10 cellular contexts compared by ENCODE assay signal in the genomic region with DNA sequence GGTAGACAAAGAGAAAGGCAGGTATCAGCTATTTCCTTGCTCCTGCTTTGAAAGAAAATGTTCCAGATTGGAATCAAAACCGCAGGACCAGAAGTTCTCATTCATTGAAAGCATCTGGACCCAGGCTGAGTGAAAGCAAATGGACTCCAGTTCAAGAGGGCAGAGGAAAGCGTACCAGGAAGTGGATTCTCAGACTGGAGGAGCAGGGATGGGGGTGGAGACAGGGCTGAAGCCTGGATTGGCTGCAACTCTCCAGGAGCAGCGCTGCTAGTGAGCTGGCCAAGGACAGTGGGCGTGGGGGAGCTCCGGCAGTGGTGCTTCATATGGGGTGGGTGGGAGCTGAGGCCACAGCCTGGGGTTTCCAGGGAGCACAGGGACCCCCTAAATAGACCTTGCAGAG.
A peak's percentile ranks its signal among the peaks of the same experiment; 100 is the strongest.
DNase-seq lines count a peak whose midpoint lies in the region; ATAC-seq, FAIRE-seq and TF ChIP-seq lines count a peak whose summit lies in the region.
"Had no signal": no experiment of that assay in that cellular context is flagged by ENCODE, and none has a peak within 500 bp of the region (broad histone marks: within the 10 kb centered on the region; RNA-seq: fewer than 3 reads in every experiment).

No MANE protein-coding gene starts in this region.

- peak; percentile 6 for DNase-seq in PC-3
- peak in 1 of 3 donors; percentile 56 for DNase-seq in right cardiac atrium
- peak; percentile 98 for DNase-seq in small intestine
- DNase-seq in stimulated activated naive CD4-positive, alpha-beta T cell (lab: John Stamatoyannopoulos, UW), result no peak
- DNase-seq in COLO829 (ENCODE audit: low spot score), result no peak
- no peak for DNase-seq in activated T-helper 2 cell treated with anti-CD3 and anti-CD28 coated beads, Interferon-gamma antibody, Interleukin-2, Interleukin-4, amounts not matched to agents 10 μg/mL and 5 μg/mL and 100 μg/mL, durations not matched to agents 14 hours and 24 hours and 36 hours (ENCODE audit: low spot score)
- DNase-seq: activated CD8-positive, alpha-beta T cell treated with anti-CD3 and anti-CD28 coated beads, Interleukin-2, amount 10 ng/mL, durations not matched to agents 7 days and 5 days had no signal

- no peaks in the 10 kb centered on the region for H3K79me2 ChIP-seq in PC-3 (ENCODE audit: low read length)

- BruUV-seq in PC-3 (replicated peaks; lab: Mats Ljungman, UMichigan), result no TSS peak

- H3K4me3 ChIP-seq in HEK293 (ENCODE audit: low read depth, low read length) (no peak overlapping the region), PC-3 (ENCODE audit: low read length) (no peak overlapping the region), right cardiac atrium (ENCODE audit: low read length) (no peak overlapping the region), small intestine (ENCODE audit: low read depth in 1 of 2, low read length in 2 of 2) (no peak overlapping the region)

- H3K36me3 Mint-ChIP-seq in activated T-helper 2 cell treated with anti-CD3 and anti-CD28 coated beads, Interferon-gamma antibody, Interleukin-2, Interleukin-4, amounts not matched to agents 10 μg/mL and 5 μg/mL and 100 μg/mL, durations not matched to agents 14 hours and 24 hours and 36 hours (ENCODE audit: low read depth), result no peaks in the 10 kb centered on the region

- H3K9me2 ChIP-seq in PC-3 (replicated peaks; ENCODE audit: low read length), result no peaks in the 10 kb centered on the region

- peak overlapping the region; percentile 41; the same call in 1 of the 2 replicates for H2AFZ ChIP-seq in PC-3 (ENCODE audit: low read length)

- H4K20me1 ChIP-seq in PC-3 (ENCODE audit: low read length), result no peaks in the 10 kb centered on the region

- H3K4me1 Mint-ChIP-seq in activated T-helper 2 cell treated with anti-CD3 and anti-CD28 coated beads, Interferon-gamma antibody, Interleukin-2, Interleukin-4, amounts not matched to agents 10 μg/mL and 5 μg/mL and 100 μg/mL, durations not matched to agents 14 hours and 24 hours and 36 hours (ENCODE audit: low read depth), result peaks cover 3% of the 10 kb centered on the region
- H3K4me1 Mint-ChIP-seq: central memory CD8-positive, alpha-beta T cell had no signal

- POLR2A ChIA-PET in HEK293 (lab: Yijun Ruan, JAX), result no interaction called here
- POLR2A ChIA-PET in PC-3 (lab: Charles Lee; ENCODE audit: unreplicated experiment), result no interaction called here

- H3K9me3 Mint-ChIP-seq in activated T-helper 2 cell treated with anti-CD3 and anti-CD28 coated beads, Interferon-gamma antibody, Interleukin-2, Interleukin-4, amounts not matched to agents 10 μg/mL and 5 μg/mL and 100 μg/mL, durations not matched to agents 14 hours and 24 hours and 36 hours, result no peaks in the 10 kb centered on the region
- H3K9me3 Mint-ChIP-seq: central memory CD8-positive, alpha-beta T cell had no signal

- no peak overlapping the region for H3K27ac ChIP-seq in HEK293 (ENCODE audit: extremely low read depth, low read depth, low read length)
- no peak overlapping the region for H3K27ac ChIP-seq in PC-3 (ENCODE audit: low read length)
- H3K27ac ChIP-seq in right cardiac atrium (ENCODE audit: low read length), result no peak overlapping the region
- peak overlapping the region; percentile 77 to 92 for H3K27ac ChIP-seq in small intestine (ENCODE audit: low read depth in 1 of 2, low read length in 1 of 2)

- no peak for FAIRE-seq in small intestine (lab: Jason Lieb, UNC)
- FAIRE-seq: keratinocyte had no signal

- ATAC-seq in PC-3 (peak; percentile 37), right cardiac atrium (peak; percentile 49 to 69)
- ATAC-seq: activated CD8-positive, alpha-beta T cell treated with anti-CD3 and anti-CD28 coated beads, Interleukin-2, amount 10 ng/mL, durations not matched to agents 7 days and 5 days had no signal

- TF ChIP-seq CTCF in HEK293 (tag by site-specific recombination; IDR thresholded peaks at IDR 0.05) (no peak), PC-3 (conservative IDR thresholded peaks at IDR 0.05; ENCODE audit: low read depth, low read length) (no peak)

- H3K36me3 ChIP-seq in HEK293 (ENCODE audit: control insufficient read depth in 2 of 2, insufficient read depth in 1 of 2, low read length in 2 of 2) (no peaks in the 10 kb centered on the region), PC-3 (ENCODE audit: low read depth, low read length) (no peaks in the 10 kb centered on the region), small intestine (ENCODE audit: control insufficient read depth in 2 of 2, insufficient read depth in 2 of 2, low read length in 2 of 2) (no peaks in the 10 kb centered on the region)

- peaks cover 2% of the 10 kb centered on the region for H3K27me3 Mint-ChIP-seq in activated T-helper 2 cell treated with anti-CD3 and anti-CD28 coated beads, Interferon-gamma antibody, Interleukin-2, Interleukin-4, amounts not matched to agents 10 μg/mL and 5 μg/mL and 100 μg/mL, durations not matched to agents 14 hours and 24 hours and 36 hours (ENCODE audit: low read depth)

- H3K4me1 ChIP-seq in HEK293 (ENCODE audit: control insufficient read depth, insufficient read depth, low read length) (no peaks in the 10 kb centered on the region; the same call in 1 of the 2 replicates), PC-3 (ENCODE audit: insufficient read depth, low read length) (no peaks in the 10 kb centered on the region), right cardiac atrium (ENCODE audit: control insufficient read depth, insufficient read depth, low read length) (peaks cover 2% of the 10 kb centered on the region), small intestine (ENCODE audit: control insufficient read depth in 2 of 2, insufficient read depth in 1 of 2, low read depth in 1 of 2, low read length in 1 of 2) (peaks cover 2 to 3% of the 10 kb centered on the region in 2 donors)

- WGBS in right cardiac atrium, result 34% methylated on average over 5 of the region's 5 CpGs
- 2 to 25% (median 6%) methylated on average over 5 of the region's 5 CpGs for WGBS in small intestine, 3 donors

- no peak overlapping the region for H3K27ac Mint-ChIP-seq in activated T-helper 2 cell treated with anti-CD3 and anti-CD28 coated beads, Interferon-gamma antibody, Interleukin-2, Interleukin-4, amounts not matched to agents 10 μg/mL and 5 μg/mL and 100 μg/mL, durations not matched to agents 14 hours and 24 hours and 36 hours
- H3K27ac Mint-ChIP-seq: activated CD8-positive, alpha-beta T cell treated with anti-CD3 and anti-CD28 coated beads, Interleukin-2, amount 10 ng/mL, durations not matched to agents 7 days and 5 days had no signal

- H3K4me3 Mint-ChIP-seq in activated T-helper 2 cell treated with anti-CD3 and anti-CD28 coated beads, Interferon-gamma antibody, Interleukin-2, Interleukin-4, amounts not matched to agents 10 μg/mL and 5 μg/mL and 100 μg/mL, durations not matched to agents 14 hours and 24 hours and 36 hours (ENCODE audit: low read depth), result no peak overlapping the region
- H3K4me3 Mint-ChIP-seq: activated CD8-positive, alpha-beta T cell treated with anti-CD3 and anti-CD28 coated beads, Interleukin-2, amount 10 ng/mL, durations not matched to agents 7 days and 5 days; central memory CD8-positive, alpha-beta T cell had no signal

- intact Hi-C loops in PC-3 (cut with micrococcal nuclease) (no loop called here), right cardiac atrium (cut with DNase I) (no loop called here)
- intact Hi-C loops in activated T-helper 2 cell treated with anti-CD3 and anti-CD28 coated beads, Interferon-gamma antibody, Interleukin-2, Interleukin-4, amounts not matched to agents 10 μg/mL and 5 μg/mL and 100 μg/mL, durations not matched to agents 14 hours and 24 hours and 36 hours (cut with micrococcal nuclease), result no loop called here

- H3K27me3 ChIP-seq in PC-3 (ENCODE audit: low read length) (peaks cover 62% of the 10 kb centered on the region), right cardiac atrium (ENCODE audit: control insufficient read depth, insufficient read depth) (no peaks in the 10 kb centered on the region), small intestine (ENCODE audit: control insufficient read depth in 2 of 2, insufficient read depth in 2 of 2, low read length in 2 of 2) (no peaks in the 10 kb centered on the region)

- H3K9ac ChIP-seq in PC-3 (ENCODE audit: low read length), result no peak overlapping the region

- CTCF ChIA-PET in HEK293 (lab: Yijun Ruan, JAX), result interaction anchor here (0.7 to 1.0 kb wide), 2 partner anchors 25 to 274 kb away, joined by 3 read pairs; no protein-coding TSS in a partner anchor
- CTCF ChIA-PET in PC-3 (lab: Charles Lee), result no interaction called here

- no peak overlapping the region for H3K4me2 ChIP-seq in PC-3 (ENCODE audit: low read length)

- no peaks in the 10 kb centered on the region for H3F3A ChIP-seq in PC-3 (ENCODE audit: low read length, unreplicated experiment)

- H3K9me3 ChIP-seq in HEK293 (ENCODE audit: control insufficient read depth, insufficient read depth, low read depth, low read length) (no peaks in the 10 kb centered on the region), PC-3 (ENCODE audit: low read length) (no peaks in the 10 kb centered on the region), right cardiac atrium (ENCODE audit: control insufficient read depth, low read length) (no peaks in the 10 kb centered on the region), small intestine (ENCODE audit: control insufficient read depth, low read depth) (no peaks in the 10 kb centered on the region)

TF ChIP-seq in HEK293, 187 proteins besides CTCF, POLR2A, EP300 and RAD21:
- TF ChIP-seq, protein P1, sequence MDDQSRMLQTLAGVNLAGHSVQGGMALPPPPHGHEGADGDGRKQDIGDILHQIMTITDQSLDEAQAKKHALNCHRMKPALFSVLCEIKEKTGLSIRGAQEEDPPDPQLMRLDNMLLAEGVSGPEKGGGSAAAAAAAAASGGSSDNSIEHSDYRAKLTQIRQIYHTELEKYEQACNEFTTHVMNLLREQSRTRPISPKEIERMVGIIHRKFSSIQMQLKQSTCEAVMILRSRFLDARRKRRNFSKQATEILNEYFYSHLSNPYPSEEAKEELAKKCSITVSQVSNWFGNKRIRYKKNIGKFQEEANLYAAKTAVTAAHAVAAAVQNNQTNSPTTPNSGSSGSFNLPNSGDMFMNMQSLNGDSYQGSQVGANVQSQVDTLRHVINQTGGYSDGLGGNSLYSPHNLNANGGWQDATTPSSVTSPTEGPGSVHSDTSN (CRISPR knock-in tag; IDR thresholded peaks at IDR 0.05), result no peak
- TF ChIP-seq ZFHX2 (tag by site-specific recombination; conservative IDR thresholded peaks at IDR 0.05), result 0 out of 2 replicates have a peak, but pooled peaks have one; percentile 20

Comparison
In these comparisons a context has a peak if more than half of its experiments do, and no peak if none do; other contexts are left out.
1. H3K27ac ChIP-seq: peak in small intestine (2 of 2); none in HEK293 (single experiment), PC-3 (single experiment) and right cardiac atrium (single experiment).
2. DNase-seq: peak in PC-3 (single experiment) and small intestine (single experiment); none in stimulated activated naive CD4-positive, alpha-beta T cell (0 of 6), COLO829 (single experiment) and activated T-helper 2 cell treated with anti-CD3 and anti-CD28 coated beads, Interferon-gamma antibody, Interleukin-2, Interleukin-4, amounts not matched to agents 10 μg/mL and 5 μg/mL and 100 μg/mL, durations not matched to agents 14 hours and 24 hours and 36 hours (single experiment).